In the genomic region with DNA sequence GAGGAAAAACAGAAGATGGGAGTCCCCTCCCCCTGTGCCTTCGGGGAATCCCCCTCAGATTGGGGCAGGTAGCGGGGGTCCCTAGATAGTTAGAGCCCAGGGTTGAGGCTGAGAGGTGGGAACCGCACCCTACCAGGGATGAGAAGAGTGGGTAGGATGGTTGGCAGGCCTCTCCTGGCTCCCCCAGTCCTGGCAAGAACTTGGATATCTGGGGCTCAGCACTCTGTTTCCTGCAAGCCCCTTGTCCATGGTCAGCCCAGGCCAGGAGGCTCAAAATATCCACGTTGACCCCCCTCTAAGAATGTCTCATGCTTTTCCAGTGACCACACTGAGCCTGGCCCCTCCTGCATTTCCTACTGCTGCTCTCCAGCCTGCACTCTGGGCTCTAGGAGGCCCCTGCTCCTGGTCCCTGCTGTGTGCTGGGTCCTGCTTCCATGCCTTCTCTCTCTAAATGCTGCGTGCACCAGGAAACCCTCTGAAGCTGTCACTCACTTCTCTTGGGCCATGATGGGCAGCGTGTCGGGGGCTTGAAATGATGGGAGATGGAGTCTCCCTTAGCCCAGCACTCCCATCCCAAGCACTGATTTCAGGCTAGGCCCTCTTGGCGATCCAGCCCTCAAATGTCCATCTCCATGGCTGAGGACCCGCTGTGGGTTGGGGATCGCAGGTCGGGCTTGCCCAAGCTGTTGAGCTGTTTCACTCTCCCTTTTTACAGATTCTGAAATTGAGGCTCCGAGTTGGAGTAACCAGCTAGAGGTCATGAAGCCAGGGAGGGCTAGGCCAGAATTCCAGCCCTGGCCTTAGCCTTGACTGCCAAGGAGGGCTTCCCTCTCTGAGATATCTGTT, we compare ENCODE assay signal across 9 cellular contexts. TPM values are rescaled to one million over a fixed set of nuclear protein-coding genes. Genes with fewer than 3 reads are reported as not detected.
A peak's percentile ranks its signal among the peaks of the same experiment; 100 is the strongest.
DNase-seq lines count a peak whose midpoint lies in the region; ATAC-seq and TF ChIP-seq lines count a peak whose summit lies in the region.
"Had no signal": no experiment of that assay in that cellular context is flagged by ENCODE, and none has a peak within 500 bp of the region (broad histone marks: within the 10 kb centered on the region; RNA-seq: fewer than 3 reads in every experiment).

No MANE protein-coding gene starts in this region.

- H3K9ac ChIP-seq in H9 (ENCODE audit: extremely low read depth, insufficient read length, low read length): no peak overlapping the region

- no peaks in the 10 kb centered on the region for H3K36me3 ChIP-seq in hepatocyte (replicated peaks; ENCODE audit: insufficient read depth, low read depth)
- peaks cover 21% of the 10 kb centered on the region for H3K36me3 ChIP-seq in MG63

- peaks cover 26% of the 10 kb centered on the region for H3K23me2 ChIP-seq in H9 (ENCODE audit: insufficient read length, low read depth, low read length, poor library complexity, severe bottlenecking)

- no peak overlapping the region for H2BK120ac ChIP-seq in H9 (ENCODE audit: low read depth, low read length, poor library complexity, severe bottlenecking)

- TF ChIP-seq CTCF in H9 (conservative IDR thresholded peaks at IDR 0.05) (no peak), hepatocyte (IDR thresholded peaks at IDR 0.05; ENCODE audit: poor library complexity) (no peak)

- no CpG with 5 or more reads among the region's 12 CpGs for WGBS in H9 (ENCODE audit: extremely low coverage, insufficient read length, low lambda C conversion rate)
- 90% methylated on average over 12 of the region's 12 CpGs for WGBS in hepatocyte (ENCODE audit: low lambda C conversion rate, missing lambda C conversion rate)

- H3K9me3 ChIP-seq in H9 (ENCODE audit: control insufficient read depth, low read depth, low read length) (no peaks in the 10 kb centered on the region), hepatocyte (ENCODE audit: low read depth) (no peaks in the 10 kb centered on the region), MG63 (no peaks in the 10 kb centered on the region)

- H3K4ac ChIP-seq in H9 (ENCODE audit: low read depth, low read length): no peak overlapping the region

- no peak overlapping the region for H2BK15ac ChIP-seq in H9 (ENCODE audit: low read depth, low read length)

- no peak overlapping the region for H2AK5ac ChIP-seq in H9 (ENCODE audit: insufficient read length, low read length)

- H3K4me1 ChIP-seq in H9 (ENCODE audit: insufficient read depth, low read length): no peaks in the 10 kb centered on the region; the same call in 1 of the 2 replicates
- peaks cover 32% of the 10 kb centered on the region for H3K4me1 ChIP-seq in hepatocyte (ENCODE audit: insufficient read depth)

- H3K9me3 Mint-ChIP-seq in H9: no peaks in the 10 kb centered on the region
- H3K9me3 Mint-ChIP-seq in activated T-helper 17 cell treated with anti-CD3 and anti-CD28 coated beads, Interleukin-2, amount 50 U/mL, for 72 hours: no peaks in the 10 kb centered on the region
- no peaks in the 10 kb centered on the region for H3K9me3 Mint-ChIP-seq in stimulated activated effector memory CD8-positive, alpha-beta T cell treated with anti-CD3 and anti-CD28 coated beads, Interleukin-12 subunit alpha, Interleukin-12 subunit beta, amount 100 ng/mL, for 72 hours

- H3K27me3 Mint-ChIP-seq in H9 (ENCODE audit: low read depth): peaks cover 3% of the 10 kb centered on the region
- no peaks in the 10 kb centered on the region for H3K27me3 Mint-ChIP-seq in activated T-helper 17 cell treated with anti-CD3 and anti-CD28 coated beads, Interleukin-2, amount 50 U/mL, for 72 hours

- DNase-seq in H9 (no peak), hepatocyte (ENCODE audit: low spot score) (no peak), HPDE6-E6E7 (ENCODE audit: extremely low spot score) (no peak), middle frontal gyrus (ENCODE audit: extremely low spot score, low spot score) (no peak), MG63 (no peak)
- DNase-seq in stimulated activated effector memory CD8-positive, alpha-beta T cell treated with anti-CD3 and anti-CD28 coated beads, Interleukin-12 subunit alpha, Interleukin-12 subunit beta, amount 100 ng/mL, for 72 hours (ENCODE audit: low spot score in 2 of 2): no peak
- no peak for DNase-seq in activated CD4-positive, CD25-positive, alpha-beta regulatory T cell (lab: John Stamatoyannopoulos, UW)
- DNase-seq: NCI-H1092 had no signal

- peaks cover 19 to 34% of the 10 kb centered on the region in 2 experiments for H3K4me1 Mint-ChIP-seq in H9
- H3K4me1 Mint-ChIP-seq in activated T-helper 17 cell treated with anti-CD3 and anti-CD28 coated beads, Interleukin-2, amount 50 U/mL, for 72 hours: peaks cover 23% of the 10 kb centered on the region
- H3K4me1 Mint-ChIP-seq in stimulated activated effector memory CD8-positive, alpha-beta T cell treated with anti-CD3 and anti-CD28 coated beads, Interleukin-12 subunit alpha, Interleukin-12 subunit beta, amount 100 ng/mL, for 72 hours: peaks cover 55% of the 10 kb centered on the region

- ATAC-seq in activated T-helper 17 cell treated with anti-CD3 and anti-CD28 coated beads, Interleukin-2, amount 50 U/mL, for 72 hours (replicated peaks): no peak
- ATAC-seq in stimulated activated effector memory CD8-positive, alpha-beta T cell treated with anti-CD3 and anti-CD28 coated beads, Interleukin-12 subunit alpha, Interleukin-12 subunit beta, amount 100 ng/mL, for 72 hours: no peak

- H2AFZ ChIP-seq in H9 (ENCODE audit: low read length) (no peak overlapping the region), hepatocyte (no peak overlapping the region)

- no peaks in the 10 kb centered on the region for H3K9me2 ChIP-seq in hepatocyte (replicated peaks; ENCODE audit: insufficient read depth)

- H4K20me1 ChIP-seq in H9 (ENCODE audit: control insufficient read depth, insufficient read depth, insufficient read length) (no peaks in the 10 kb centered on the region), hepatocyte (ENCODE audit: insufficient read depth, poor library complexity, severe bottlenecking) (peaks cover 60% of the 10 kb centered on the region)

- H4K5ac ChIP-seq in H9 (ENCODE audit: insufficient read length, low read depth, low read length): no peak overlapping the region

- H3K4me2 ChIP-seq in H9 (ENCODE audit: insufficient read depth, insufficient read length, low read length) (peak overlapping the region; percentile 18), hepatocyte (peak overlapping the region; percentile 88)

- no peak overlapping the region for H3T11ph ChIP-seq in H9 (ENCODE audit: low read length)

- no peak overlapping the region for H3K27ac ChIP-seq in H9 (ENCODE audit: insufficient read length, low read depth, low read length)
- no peak overlapping the region for H3K27ac ChIP-seq in hepatocyte

- no peak overlapping the region for H4K91ac ChIP-seq in H9 (ENCODE audit: insufficient read length, low read depth, low read length)

- no peak overlapping the region for H2BK12ac ChIP-seq in H9 (ENCODE audit: insufficient read length, low read depth, low read length)

- peaks cover 7% of the 10 kb centered on the region; the same call in 1 of the 2 replicates for H3K79me2 ChIP-seq in H9 (ENCODE audit: insufficient read depth, low read length)
- H3K79me2 ChIP-seq in hepatocyte: peaks cover 67% of the 10 kb centered on the region

- no peak overlapping the region for H3K56ac ChIP-seq in H9 (ENCODE audit: insufficient read length, low read depth, low read length)

- no peak overlapping the region for H3K14ac ChIP-seq in H9 (ENCODE audit: insufficient read depth, low read length)

- H3K23ac ChIP-seq in H9 (ENCODE audit: insufficient read length, low read depth, low read length): no peak overlapping the region

- H3K36me3 Mint-ChIP-seq in H9 (ENCODE audit: insufficient read depth in 1 of 3, low read depth in 3 of 3): peaks cover 10 to 36% (median 36%) of the 10 kb centered on the region in 3 experiments; a peak in 6 of 7 replicates
- H3K36me3 Mint-ChIP-seq in activated T-helper 17 cell treated with anti-CD3 and anti-CD28 coated beads, Interleukin-2, amount 50 U/mL, for 72 hours (ENCODE audit: low read depth): peaks cover 91% of the 10 kb centered on the region
- peaks cover 79% of the 10 kb centered on the region for H3K36me3 Mint-ChIP-seq in stimulated activated effector memory CD8-positive, alpha-beta T cell treated with anti-CD3 and anti-CD28 coated beads, Interleukin-12 subunit alpha, Interleukin-12 subunit beta, amount 100 ng/mL, for 72 hours

- H3K18ac ChIP-seq in H9 (ENCODE audit: insufficient read length, low read depth, low read length): no peak overlapping the region

- H3K27ac Mint-ChIP-seq in H9: peak overlapping the region; percentile 24 to 85 (median 82); a peak in 3 of 7 replicates
- H3K27ac Mint-ChIP-seq in activated T-helper 17 cell treated with anti-CD3 and anti-CD28 coated beads, Interleukin-2, amount 50 U/mL, for 72 hours: peak overlapping the region; percentile 97
- H3K27ac Mint-ChIP-seq in stimulated activated effector memory CD8-positive, alpha-beta T cell treated with anti-CD3 and anti-CD28 coated beads, Interleukin-12 subunit alpha, Interleukin-12 subunit beta, amount 100 ng/mL, for 72 hours: peak overlapping the region; percentile 88

- H3K27me3 ChIP-seq in H9 (ENCODE audit: insufficient read depth, low read length) (no peaks in the 10 kb centered on the region), hepatocyte (no peaks in the 10 kb centered on the region), MG63 (no peaks in the 10 kb centered on the region)

- peaks cover 3% of the 10 kb centered on the region for H3K79me1 ChIP-seq in H9 (ENCODE audit: insufficient read depth, low read depth, low read length, poor library complexity, severe bottlenecking)

- H2BK20ac ChIP-seq in H9 (ENCODE audit: low read depth, low read length, poor library complexity, severe bottlenecking): no peak overlapping the region

- no peak overlapping the region for H2BK5ac ChIP-seq in H9 (ENCODE audit: insufficient read length, low read length)

- H3K4me3 Mint-ChIP-seq in H9: peak overlapping the region; percentile 94 to 97
- H3K4me3 Mint-ChIP-seq in activated T-helper 17 cell treated with anti-CD3 and anti-CD28 coated beads, Interleukin-2, amount 50 U/mL, for 72 hours: peak overlapping the region; percentile 96
- H3K4me3 Mint-ChIP-seq in stimulated activated effector memory CD8-positive, alpha-beta T cell treated with anti-CD3 and anti-CD28 coated beads, Interleukin-12 subunit alpha, Interleukin-12 subunit beta, amount 100 ng/mL, for 72 hours: peak overlapping the region; percentile 92

- H4K8ac ChIP-seq in H9 (replicated peaks; ENCODE audit: insufficient read length, low read depth, low read length): no peak overlapping the region

- H3K4me3 ChIP-seq in hepatocyte (no peak overlapping the region), MG63 (no peak overlapping the region; the same call in 1 of the 2 replicates)

RNA-seq across cellular contexts. Expression of a gene that starts 2.0 kb away (rescaled TPM):
- total RNA-seq in H9 (2021) (57.9 and 61.1 TPM in 2 replicates), hepatocyte (39.3 and 40.5 TPM in 2 replicates)
- total RNA-seq in activated T-helper 17 cell treated with anti-CD3 and anti-CD28 coated beads, Interleukin-2, amount 50 U/mL, for 72 hours: 10 to 100 TPM; 64.9 to 83.2 TPM
- 55.3 and 59.5 TPM in 2 replicates for polyA plus RNA-seq in hepatocyte
- 22.2 and 48.8 TPM in 2 replicates for total RNA-seq in MG63 (2014; rRNA removed; shearing (Covaris generic); ENCODE audit: low replicate concordance)

RNA-seq across cellular contexts. Expression of a gene that starts 3.6 kb away (rescaled TPM):
- total RNA-seq in H9 (2021): 48.3 and 50.5 TPM in 2 replicates
- total RNA-seq in activated T-helper 17 cell treated with anti-CD3 and anti-CD28 coated beads, Interleukin-2, amount 50 U/mL, for 72 hours: 10 to 100 TPM; 20.8 to 39.1 TPM
- 22.2 and 27.4 TPM in 2 replicates for total RNA-seq in hepatocyte
- polyA plus RNA-seq in hepatocyte: 17.6 and 20.0 TPM in 2 replicates
- total RNA-seq in MG63 (2014; rRNA removed; shearing (Covaris generic); ENCODE audit: low replicate concordance): 9.8 and 21.0 TPM in 2 replicates

RNA-seq across cellular contexts. Expression of a gene that starts 16.4 kb away (rescaled TPM):
- 1.8 and 2.8 TPM in 2 replicates for total RNA-seq in H9 (2021)
- under 1 TPM; 0.52 to 0.79 TPM for total RNA-seq in activated T-helper 17 cell treated with anti-CD3 and anti-CD28 coated beads, Interleukin-2, amount 50 U/mL, for 72 hours
- not detected in 2 replicates for total RNA-seq in hepatocyte
- 0.37 TPM in 1 of 2 replicates, not detected in the other for polyA plus RNA-seq in hepatocyte
- total RNA-seq in MG63 (2014; rRNA removed; shearing (Covaris generic); ENCODE audit: low replicate concordance): not detected in 2 replicates

RNA-seq across cellular contexts. Expression of a gene that starts 25.9 kb away (rescaled TPM):
- total RNA-seq in H9 (2021): 32.0 and 37.4 TPM in 2 replicates
- 100 to 1,000 TPM; 135 to 144 TPM for total RNA-seq in activated T-helper 17 cell treated with anti-CD3 and anti-CD28 coated beads, Interleukin-2, amount 50 U/mL, for 72 hours
- total RNA-seq in hepatocyte: 15.6 and 19.1 TPM in 2 replicates
- 35.2 and 42.9 TPM in 2 replicates for polyA plus RNA-seq in hepatocyte
- total RNA-seq in MG63 (2014; rRNA removed; shearing (Covaris generic); ENCODE audit: low replicate concordance): 28.2 and 33.6 TPM in 2 replicates

RNA-seq across cellular contexts. Expression of a gene that starts 36.1 kb away (rescaled TPM):
- total RNA-seq in H9 (2021) (13.8 and 14.5 TPM in 2 replicates), hepatocyte (8.4 and 20.9 TPM in 2 replicates)
- 100 to 1,000 TPM; 126 to 167 TPM for total RNA-seq in activated T-helper 17 cell treated with anti-CD3 and anti-CD28 coated beads, Interleukin-2, amount 50 U/mL, for 72 hours
- polyA plus RNA-seq in hepatocyte: 12.5 and 18.1 TPM in 2 replicates
- total RNA-seq in MG63 (2014; rRNA removed; shearing (Covaris generic); ENCODE audit: low replicate concordance): 30.8 and 65.1 TPM in 2 replicates
